ENCODE assay signal across 1 cellular context in the genomic region with DNA sequence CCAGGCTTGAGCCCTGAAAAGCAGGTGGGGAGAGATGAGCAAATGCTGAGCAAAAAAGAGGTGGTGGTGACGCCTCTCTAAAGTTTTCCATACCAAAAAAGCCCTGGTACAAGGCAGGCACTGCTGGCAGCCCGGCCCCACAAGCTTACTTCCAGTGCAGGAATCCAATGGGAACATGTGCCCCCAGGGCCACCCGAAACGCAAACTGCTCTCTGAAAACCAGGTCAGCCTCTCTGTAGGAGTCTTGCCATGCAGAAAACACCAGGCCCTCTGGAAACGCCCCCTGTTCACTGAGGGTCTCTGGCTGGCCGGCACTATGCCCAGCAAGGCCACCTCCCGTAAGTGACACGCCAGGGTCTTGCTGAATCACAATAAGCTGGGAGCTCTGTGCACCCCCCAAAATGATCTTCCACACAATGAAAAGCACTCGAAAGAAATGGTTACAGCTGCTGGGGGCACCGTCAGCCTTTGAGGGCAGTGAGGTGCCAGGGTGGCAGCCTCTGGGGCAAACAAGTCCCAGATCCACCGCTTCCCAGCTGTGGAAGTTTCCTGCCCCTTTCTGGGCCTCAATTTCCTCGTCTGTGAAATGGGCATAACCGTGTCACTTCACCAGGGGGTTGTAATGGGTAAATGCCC.
A peak's percentile ranks its signal among the peaks of the same experiment; 100 is the strongest.
TF ChIP-seq lines count a peak whose summit lies in the region.

No MANE protein-coding gene starts in this region.

TF ChIP-seq in K562, 482 proteins besides CTCF, POLR2A, EP300 and RAD21 (continued from another document):
- no peak for TF ChIP-seq POLR3G (IDR thresholded peaks at IDR 0.05; ENCODE audit: extremely low read depth, insufficient read length, insufficient replicate concordance)
- no peak for TF ChIP-seq LARP7 (IDR thresholded peaks at IDR 0.05)
- no peak for TF ChIP-seq TCF7 (IDR thresholded peaks at IDR 0.05; ENCODE audit: borderline replicate concordance)
- TF ChIP-seq, protein P1, sequence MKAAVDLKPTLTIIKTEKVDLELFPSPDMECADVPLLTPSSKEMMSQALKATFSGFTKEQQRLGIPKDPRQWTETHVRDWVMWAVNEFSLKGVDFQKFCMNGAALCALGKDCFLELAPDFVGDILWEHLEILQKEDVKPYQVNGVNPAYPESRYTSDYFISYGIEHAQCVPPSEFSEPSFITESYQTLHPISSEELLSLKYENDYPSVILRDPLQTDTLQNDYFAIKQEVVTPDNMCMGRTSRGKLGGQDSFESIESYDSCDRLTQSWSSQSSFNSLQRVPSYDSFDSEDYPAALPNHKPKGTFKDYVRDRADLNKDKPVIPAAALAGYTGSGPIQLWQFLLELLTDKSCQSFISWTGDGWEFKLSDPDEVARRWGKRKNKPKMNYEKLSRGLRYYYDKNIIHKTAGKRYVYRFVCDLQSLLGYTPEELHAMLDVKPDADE (conservative IDR thresholded peaks at IDR 0.05; ENCODE audit: control insufficient read depth, low read depth, low read length) = no peak
- no peak for TF ChIP-seq SIN3B (IDR thresholded peaks at IDR 0.05; ENCODE audit: low read depth)
- TF ChIP-seq MCM2 (IDR thresholded peaks at IDR 0.05; ENCODE audit: low read depth) = no peak
- TF ChIP-seq CHCHD3 (CRISPR knock-in tag; IDR thresholded peaks at IDR 0.05) = no peak
- TF ChIP-seq ADNP (tag; IDR thresholded peaks at IDR 0.05) = peak; percentile 97
- TF ChIP-seq, protein P2, sequence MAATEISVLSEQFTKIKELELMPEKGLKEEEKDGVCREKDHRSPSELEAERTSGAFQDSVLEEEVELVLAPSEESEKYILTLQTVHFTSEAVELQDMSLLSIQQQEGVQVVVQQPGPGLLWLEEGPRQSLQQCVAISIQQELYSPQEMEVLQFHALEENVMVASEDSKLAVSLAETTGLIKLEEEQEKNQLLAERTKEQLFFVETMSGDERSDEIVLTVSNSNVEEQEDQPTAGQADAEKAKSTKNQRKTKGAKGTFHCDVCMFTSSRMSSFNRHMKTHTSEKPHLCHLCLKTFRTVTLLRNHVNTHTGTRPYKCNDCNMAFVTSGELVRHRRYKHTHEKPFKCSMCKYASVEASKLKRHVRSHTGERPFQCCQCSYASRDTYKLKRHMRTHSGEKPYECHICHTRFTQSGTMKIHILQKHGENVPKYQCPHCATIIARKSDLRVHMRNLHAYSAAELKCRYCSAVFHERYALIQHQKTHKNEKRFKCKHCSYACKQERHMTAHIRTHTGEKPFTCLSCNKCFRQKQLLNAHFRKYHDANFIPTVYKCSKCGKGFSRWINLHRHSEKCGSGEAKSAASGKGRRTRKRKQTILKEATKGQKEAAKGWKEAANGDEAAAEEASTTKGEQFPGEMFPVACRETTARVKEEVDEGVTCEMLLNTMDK (IDR thresholded peaks at IDR 0.05; ENCODE audit: borderline replicate concordance, insufficient read depth, low read depth, low read length, poor library complexity, severe bottlenecking) = no peak
- peak; percentile 97 for TF ChIP-seq BCOR (IDR thresholded peaks at IDR 0.05)
- no peak; the same call in 1 of the 2 replicates for TF ChIP-seq GATAD2B (IDR thresholded peaks at IDR 0.05; ENCODE audit: borderline replicate concordance)
- no peak for TF ChIP-seq HEY1 (CRISPR knock-in tag; IDR thresholded peaks at IDR 0.05; ENCODE audit: borderline replicate concordance)
- TF ChIP-seq SRSF3 (IDR thresholded peaks at IDR 0.05; ENCODE audit: insufficient read depth, low read length) = no peak
- TF ChIP-seq, protein P3, sequence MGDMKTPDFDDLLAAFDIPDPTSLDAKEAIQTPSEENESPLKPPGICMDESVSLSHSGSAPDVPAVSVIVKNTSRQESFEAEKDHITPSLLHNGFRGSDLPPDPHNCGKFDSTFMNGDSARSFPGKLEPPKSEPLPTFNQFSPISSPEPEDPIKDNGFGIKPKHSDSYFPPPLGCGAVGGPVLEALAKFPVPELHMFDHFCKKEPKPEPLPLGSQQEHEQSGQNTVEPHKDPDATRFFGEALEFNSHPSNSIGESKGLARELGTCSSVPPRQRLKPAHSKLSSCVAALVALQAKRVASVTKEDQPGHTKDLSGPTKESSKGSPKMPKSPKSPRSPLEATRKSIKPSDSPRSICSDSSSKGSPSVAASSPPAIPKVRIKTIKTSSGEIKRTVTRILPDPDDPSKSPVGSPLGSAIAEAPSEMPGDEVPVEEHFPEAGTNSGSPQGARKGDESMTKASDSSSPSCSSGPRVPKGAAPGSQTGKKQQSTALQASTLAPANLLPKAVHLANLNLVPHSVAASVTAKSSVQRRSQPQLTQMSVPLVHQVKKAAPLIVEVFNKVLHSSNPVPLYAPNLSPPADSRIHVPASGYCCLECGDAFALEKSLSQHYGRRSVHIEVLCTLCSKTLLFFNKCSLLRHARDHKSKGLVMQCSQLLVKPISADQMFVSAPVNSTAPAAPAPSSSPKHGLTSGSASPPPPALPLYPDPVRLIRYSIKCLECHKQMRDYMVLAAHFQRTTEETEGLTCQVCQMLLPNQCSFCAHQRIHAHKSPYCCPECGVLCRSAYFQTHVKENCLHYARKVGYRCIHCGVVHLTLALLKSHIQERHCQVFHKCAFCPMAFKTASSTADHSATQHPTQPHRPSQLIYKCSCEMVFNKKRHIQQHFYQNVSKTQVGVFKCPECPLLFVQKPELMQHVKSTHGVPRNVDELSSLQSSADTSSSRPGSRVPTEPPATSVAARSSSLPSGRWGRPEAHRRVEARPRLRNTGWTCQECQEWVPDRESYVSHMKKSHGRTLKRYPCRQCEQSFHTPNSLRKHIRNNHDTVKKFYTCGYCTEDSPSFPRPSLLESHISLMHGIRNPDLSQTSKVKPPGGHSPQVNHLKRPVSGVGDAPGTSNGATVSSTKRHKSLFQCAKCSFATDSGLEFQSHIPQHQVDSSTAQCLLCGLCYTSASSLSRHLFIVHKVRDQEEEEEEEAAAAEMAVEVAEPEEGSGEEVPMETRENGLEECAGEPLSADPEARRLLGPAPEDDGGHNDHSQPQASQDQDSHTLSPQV (IDR thresholded peaks at IDR 0.05) = no peak
- no peak for TF ChIP-seq HMGN3 (IDR thresholded peaks at IDR 0.05; ENCODE audit: borderline replicate concordance, extremely low read depth, insufficient read length, low read depth, low read length)
- TF ChIP-seq MECOM (CRISPR knock-in tag; IDR thresholded peaks at IDR 0.05) = peak; percentile 41; the same call in 1 of the 2 replicates
- TF ChIP-seq ESRRA (IDR thresholded peaks at IDR 0.05; ENCODE audit: borderline replicate concordance, low read depth) = peak; percentile 33; the same call in 1 of the 2 replicates
- TF ChIP-seq U2AF2 (optimal IDR thresholded peaks at IDR 0.05; ENCODE audit: low read depth, low read length) = no peak
- TF ChIP-seq TAF1 (IDR thresholded peaks at IDR 0.05; ENCODE audit: control insufficient read depth, extremely low read depth, insufficient read depth, low read length, severe bottlenecking) = no peak
- TF ChIP-seq GATAD2A (IDR thresholded peaks at IDR 0.05) = 0 out of 2 replicates have a peak, but pooled peaks have one; percentile 15
- no peak for TF ChIP-seq ZNF436 (CRISPR knock-in tag; IDR thresholded peaks at IDR 0.05)
- TF ChIP-seq ARNT (IDR thresholded peaks at IDR 0.05) = no peak
- TF ChIP-seq FUS (optimal IDR thresholded peaks at IDR 0.05; ENCODE audit: low read depth, low read length) = no peak
- no peak for TF ChIP-seq TEAD4 (IDR thresholded peaks at IDR 0.05; ENCODE audit: low read length)
- TF ChIP-seq TEAD4 (CRISPR knock-in tag; IDR thresholded peaks at IDR 0.05; ENCODE audit: borderline replicate concordance) = no peak
- TF ChIP-seq, protein P4, sequence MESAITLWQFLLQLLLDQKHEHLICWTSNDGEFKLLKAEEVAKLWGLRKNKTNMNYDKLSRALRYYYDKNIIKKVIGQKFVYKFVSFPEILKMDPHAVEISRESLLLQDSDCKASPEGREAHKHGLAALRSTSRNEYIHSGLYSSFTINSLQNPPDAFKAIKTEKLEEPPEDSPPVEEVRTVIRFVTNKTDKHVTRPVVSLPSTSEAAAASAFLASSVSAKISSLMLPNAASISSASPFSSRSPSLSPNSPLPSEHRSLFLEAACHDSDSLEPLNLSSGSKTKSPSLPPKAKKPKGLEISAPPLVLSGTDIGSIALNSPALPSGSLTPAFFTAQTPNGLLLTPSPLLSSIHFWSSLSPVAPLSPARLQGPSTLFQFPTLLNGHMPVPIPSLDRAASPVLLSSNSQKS (CRISPR knock-in tag; IDR thresholded peaks at IDR 0.05) = no peak
